Comparison of ENCODE assay signal across 8 cellular contexts in genomic region chr15:45200001-45200798, GRCh38. TPM values are rescaled to one million over a fixed set of nuclear protein-coding genes. Genes with fewer than 3 reads are reported as not detected.
DNase-seq lines count a peak whose midpoint lies in the region; ATAC-seq, FAIRE-seq and TF ChIP-seq lines count a peak whose summit lies in the region.

No MANE protein-coding gene starts in this region.

- peak; percentile 68 to 75 for ATAC-seq in A549
- peak; percentile 43 for ATAC-seq in GM18861 (IDR thresholded peaks at IDR 0.05; ENCODE audit: unreplicated experiment)
- ATAC-seq in HG03095 (IDR thresholded peaks at IDR 0.05; ENCODE audit: unreplicated experiment) = peak; percentile 47

- H3K4me3 ChIP-seq in A549 = peak overlapping the region; percentile 88
- peak overlapping the region; percentile 44 to 83 for H3K4me3 ChIP-seq in cardiac fibroblast (replicated peaks in 1 of 2; ENCODE audit: low read depth in 2 of 2, low read length in 2 of 2)
- H3K4me3 ChIP-seq in keratinocyte (ENCODE audit: control insufficient read depth in 2 of 3, extremely low read depth in 1 of 3, insufficient read depth in 2 of 3, low read depth in 1 of 3, low read length in 3 of 3) = peak overlapping the region; percentile 69 to 90 (median 89)

- no peak for TF ChIP-seq RAD21 in A549 (conservative IDR thresholded peaks at IDR 0.05 in 1 of 2, IDR thresholded peaks at IDR 0.05 in 1 of 2)

- dilution Hi-C loops in keratinocyte (cut with MboI; ENCODE audit: extremely low pct_ligation_motif_present, low sequenced_read_pairs) = loop anchor here (25.0 kb wide), 2 partner anchors 112 to 187 kb away; partner anchors contain the start of gene GATM

- peak overlapping the region; percentile 93 to 95 for H3K27ac ChIP-seq in A549
- H3K27ac ChIP-seq in VCaP = peak overlapping the region; percentile 93
- peak overlapping the region; percentile 87 for H3K27ac ChIP-seq in keratinocyte (ENCODE audit: control insufficient read depth, insufficient read depth, low read length)

- H2AFZ ChIP-seq in keratinocyte (ENCODE audit: control insufficient read depth, low read length) = peak overlapping the region; percentile 98

- H3K4me1 ChIP-seq in A549 = peaks cover 5% of the 10 kb centered on the region; the same call in 2 of the 3 replicates
- H3K4me1 ChIP-seq in keratinocyte (ENCODE audit: control insufficient read depth, extremely low read depth, insufficient read depth, low read length) = peaks cover 8% of the 10 kb centered on the region

- TF ChIP-seq POLR2A in A549 (IDR thresholded peaks at IDR 0.05; ENCODE audit: low read length) = peak; percentile 39; the same call in 1 of the 2 replicates

- TF ChIP-seq EP300 in A549 (IDR thresholded peaks at IDR 0.05) = no peak

- H4K20me1 ChIP-seq in keratinocyte (ENCODE audit: control insufficient read depth, extremely low read depth, insufficient read depth, low read length) = no peaks in the 10 kb centered on the region

- DNase-seq in A549 (ENCODE audit: low read depth in 1 of 2, low spot score in 1 of 2) (peak; percentile 54 to 94), NCI-H2196 (lab: John Stamatoyannopoulos, UW; ENCODE audit: unreplicated experiment) (peak; percentile 75), cardiac fibroblast (ENCODE audit: low read depth in 2 of 2) (peak; percentile 93 to 97), keratinocyte (ENCODE audit: low read depth, low spot score) (peak; percentile 93)
- DNase-seq in stimulated activated CD4-positive, alpha-beta T cell treated with anti-CD3 and anti-CD28 coated beads, Interleukin-12 subunit alpha, Interleukin-12 subunit beta, amount 100 ng/mL, for 48 hours (ENCODE audit: low read depth in 2 of 3, low spot score in 1 of 3) = peak; percentile 91 to 100 (median 97)

- TF ChIP-seq CTCF in A549 (IDR thresholded peaks at IDR 0.05) = no peak
- no peak for TF ChIP-seq CTCF in VCaP (conservative IDR thresholded peaks at IDR 0.05)
- no peak for TF ChIP-seq CTCF in cardiac fibroblast (IDR thresholded peaks at IDR 0.05; ENCODE audit: low read depth, low read length)
- no peak for TF ChIP-seq CTCF in keratinocyte (optimal IDR thresholded peaks at IDR 0.05 in 1 of 3, IDR thresholded peaks at IDR 0.05 in 1 of 3, conservative IDR thresholded peaks at IDR 0.05 in 1 of 3; ENCODE audit: extremely low read depth in 1 of 3, insufficient read depth in 2 of 3, low read length in 3 of 3)

- H3K9me3 ChIP-seq in A549 = no peaks in the 10 kb centered on the region
- no peaks in the 10 kb centered on the region for H3K9me3 ChIP-seq in keratinocyte (ENCODE audit: control insufficient read depth, low read depth, low read length)

- peak overlapping the region; percentile 86 for H3K9ac ChIP-seq in keratinocyte (ENCODE audit: control insufficient read depth, extremely low read depth, insufficient read depth, low read length)

- POLR2A ChIA-PET in A549 (lab: Yijun Ruan, JAX) = interaction anchor here (0.7 to 1.8 kb wide), 6 partner anchors 12 to 447 kb away, joined by 3 to 8 read pairs (median 4); partner anchors contain the start of gene SHF

- H3K9me1 ChIP-seq in keratinocyte (ENCODE audit: control insufficient read depth, extremely low read depth, insufficient read depth, low read length) = no peaks in the 10 kb centered on the region

- CTCF ChIA-PET in A549 (lab: Yijun Ruan, JAX) = interaction anchor here (0.8 to 11.1 kb wide), 6 partner anchors 10 to 257 kb away, joined by 3 to 104 read pairs (median 4); no protein-coding TSS in a partner anchor

- FAIRE-seq in A549 (lab: Jason Lieb, UNC) (no peak), keratinocyte (lab: Jason Lieb, UNC) (no peak)

- H3K36me3 ChIP-seq in keratinocyte (ENCODE audit: control insufficient read depth in 2 of 2, extremely low read depth in 1 of 2, insufficient read depth in 2 of 2, low read length in 2 of 2) = no peaks in the 10 kb centered on the region

- WGBS in A549 (ENCODE audit: missing lambda C conversion rate) = under 1% methylated on average over 31 of the region's 34 CpGs

- no peaks in the 10 kb centered on the region for H3K27me3 ChIP-seq in keratinocyte (ENCODE audit: control insufficient read depth, extremely low read depth, insufficient read depth, low read length)

- no peaks in the 10 kb centered on the region for H3K79me2 ChIP-seq in keratinocyte (ENCODE audit: control insufficient read depth, insufficient read depth, low read length)

- peak overlapping the region; percentile 100 for H3K4me2 ChIP-seq in A549
- H3K4me2 ChIP-seq in keratinocyte (ENCODE audit: control insufficient read depth, extremely low read depth, insufficient read depth, low read depth, low read length) = peak overlapping the region; percentile 98

TF ChIP-seq in A549, 52 proteins besides CTCF, POLR2A, EP300 and RAD21:
- TF ChIP-seq PHF8 (IDR thresholded peaks at IDR 0.05; ENCODE audit: borderline replicate concordance, low read depth) (peak; percentile 62; the same call in 1 of the 2 replicates), POLR2AphosphoS2 (conservative IDR thresholded peaks at IDR 0.05; ENCODE audit: low read length) (no peak), JUN (IDR thresholded peaks at IDR 0.05) (peak in 1 of 2 experiments; percentile 36; a peak in 2 of 5 replicates), CEBPB (IDR thresholded peaks at IDR 0.05) (0 out of 4 replicates have a peak, but pooled peaks of 1 of the 2 experiments have one; percentile 27), MAFK (IDR thresholded peaks at IDR 0.05; ENCODE audit: partially characterized antibody) (peak; percentile 13), EHMT2 (IDR thresholded peaks at IDR 0.05; ENCODE audit: low read depth) (no peak), SREBF2 (IDR thresholded peaks at IDR 0.05) (peak; percentile 85), HES2 (IDR thresholded peaks at IDR 0.05) (no peak), HOXB5 (CRISPR knock-in tag; IDR thresholded peaks at IDR 0.05) (no peak), TP53 (CRISPR knock-in tag; IDR thresholded peaks at IDR 0.05) (no peak), MAX (IDR thresholded peaks at IDR 0.05) (peak; percentile 42; the same call in 1 of the 2 replicates), ZNF302 (CRISPR knock-in tag; IDR thresholded peaks at IDR 0.05) (no peak), FOSL2 (IDR thresholded peaks at IDR 0.05) (no peak), FOSL2 (CRISPR knock-in tag; IDR thresholded peaks at IDR 0.05) (peak; percentile 56), PBX3 (IDR thresholded peaks at IDR 0.05) (no peak)
TF ChIP-seq in A549: peak in this region for 7.

RNA-seq across cellular contexts. Expression of gene SHF, which starts 12.4 kb away (rescaled TPM):
- polyA plus RNA-seq in A549 (2011; rRNA removed) = 0.36 and 0.62 TPM in 2 replicates
- 0.53 and 0.65 TPM in 2 replicates for polyA plus RNA-seq in A549 (2012; cell fraction: cytosol; rRNA removed)
- 0.95 and 1.8 TPM in 2 replicates for polyA plus RNA-seq in A549 (2012; cell fraction: nucleus; rRNA removed)
- 0.85 to 1.1 TPM (median 1.1 TPM) in 3 replicates for polyA plus RNA-seq in A549 (2017; fragmentation: RNase III; extraction: RNeasy Plus Mini Kit Qiagen cat#74134 plus additional on column Dnase treatment)
- 2.3 and 2.7 TPM in 2 replicates for polyA minus RNA-seq in A549 (2011; rRNA and poly(A)+ RNA removed)
- polyA plus RNA-seq in keratinocyte = 0.24 to 0.57 TPM (median 0.26 TPM) in 3 replicates
- polyA plus RNA-seq in keratinocyte (2011; ENCODE audit: low read depth) = 2.0 TPM
- polyA plus RNA-seq in keratinocyte (2011; cell fraction: cytosol; rRNA removed) = 0.30 and 0.35 TPM in 2 replicates
- 0.55 and 0.59 TPM in 2 replicates for polyA plus RNA-seq in keratinocyte (2011; cell fraction: nucleus; rRNA removed)
- polyA plus RNA-seq in keratinocyte (2012; ENCODE audit: low replicate concordance) = 0.30 and 8.9 TPM in 2 replicates
- polyA minus RNA-seq in keratinocyte = 0.63 TPM in 1 of 3 replicates, not detected in the others
- not detected for polyA minus RNA-seq in keratinocyte (2011; cell fraction: cytosol; rRNA and poly(A)+ RNA removed)
- polyA minus RNA-seq in keratinocyte (2011; cell fraction: nucleus; rRNA and poly(A)+ RNA removed) = 0.53 and 0.85 TPM in 2 replicates

RNA-seq across cellular contexts. Expression of gene SLC28A2, which starts 51.8 kb away (rescaled TPM):
- polyA plus RNA-seq in A549 (2011; rRNA removed) = 0.13 and 0.35 TPM in 2 replicates
- polyA plus RNA-seq in A549 (2012; cell fraction: cytosol; rRNA removed) = 0.01 TPM in 1 of 2 replicates, not detected in the other
- polyA plus RNA-seq in A549 (2012; cell fraction: nucleus; rRNA removed) = 0.02 and 0.04 TPM in 2 replicates
- not detected in 3 replicates for polyA plus RNA-seq in A549 (2017; fragmentation: RNase III; extraction: RNeasy Plus Mini Kit Qiagen cat#74134 plus additional on column Dnase treatment)
- 0.04 TPM in 1 of 2 replicates, not detected in the other for polyA minus RNA-seq in A549 (2011; rRNA and poly(A)+ RNA removed)
- polyA plus RNA-seq in keratinocyte = not detected in 3 replicates
- polyA plus RNA-seq in keratinocyte (2011; ENCODE audit: low read depth) = not detected
- not detected in 2 replicates for polyA plus RNA-seq in keratinocyte (2011; cell fraction: cytosol; rRNA removed)
- polyA plus RNA-seq in keratinocyte (2011; cell fraction: nucleus; rRNA removed) = not detected in 2 replicates
- not detected in 2 replicates for polyA plus RNA-seq in keratinocyte (2012; ENCODE audit: low replicate concordance)
- not detected in 3 replicates for polyA minus RNA-seq in keratinocyte
- not detected for polyA minus RNA-seq in keratinocyte (2011; cell fraction: cytosol; rRNA and poly(A)+ RNA removed)
- not detected in 2 replicates for polyA minus RNA-seq in keratinocyte (2011; cell fraction: nucleus; rRNA and poly(A)+ RNA removed)

Comparison
In these comparisons a context has a peak if more than half of its experiments do, and no peak if none do; other contexts are left out.
1. Peak in every context shown above with its lines: DNase-seq, ATAC-seq, H3K4me3 ChIP-seq and H3K27ac ChIP-seq.